ENCODE assay signal across 8 cellular contexts in the genomic region with DNA sequence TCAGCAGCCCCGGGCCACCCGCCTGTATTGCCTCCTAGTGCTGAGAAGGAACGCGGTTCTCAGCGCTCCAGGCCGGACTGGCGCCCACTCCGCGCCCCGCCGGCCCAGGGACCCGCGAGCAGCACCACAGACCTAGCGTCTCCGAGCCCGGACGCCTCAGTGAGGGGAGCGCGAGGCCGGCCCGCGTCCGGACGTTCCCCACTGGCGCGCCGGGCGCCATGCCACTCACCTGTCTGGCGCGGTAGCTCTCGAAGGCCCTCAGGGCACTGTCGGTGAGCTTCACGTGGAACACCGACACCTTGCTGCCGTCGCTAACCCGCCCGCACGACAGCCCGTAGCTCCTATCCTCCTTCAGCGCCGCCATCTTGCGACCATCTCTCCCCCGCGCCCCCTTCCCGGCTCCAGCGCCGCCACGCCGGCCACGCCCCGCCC. TPM values are rescaled to one million over a fixed set of nuclear protein-coding genes. Genes with fewer than 3 reads are reported as not detected.
A peak's percentile ranks its signal among the peaks of the same experiment; 100 is the strongest.
DNase-seq lines count a peak whose midpoint lies in the region; ATAC-seq and TF ChIP-seq lines count a peak whose summit lies in the region.

A gene (minus strand): TSS at position 379 of the 432 bp plus-strand sequence. CDS start 15 bp downstream, at position 364.

- ATAC-seq in GM19023 (IDR thresholded peaks at IDR 0.05; ENCODE audit: unreplicated experiment) = peak; percentile 6
- ATAC-seq in HG03565 (IDR thresholded peaks at IDR 0.05; ENCODE audit: unreplicated experiment) = peak; percentile 3
- ATAC-seq in lung (ENCODE audit: insufficient read depth, low FRiP score) = peak; percentile 1

- H3K4me3 ChIP-seq in breast epithelium (peak within 1 kb of the TSS; percentile 99 to 100 (median 99)), lung (peak within 1 kb of the TSS; percentile 94), transverse colon (peak within 1 kb of the TSS; percentile 66 to 99 (median 89))

- H3K27me3 ChIP-seq in breast epithelium (no peaks in the 10 kb centered on the region), lung (ENCODE audit: control insufficient read depth, insufficient read depth) (no peaks in the 10 kb centered on the region), transverse colon (no peaks in the 10 kb centered on the region)

- in situ Hi-C loops in transverse colon (cut with MboI; ENCODE audit: low pct_ligation_motif_present in 1 of 4, low pct_unique_long_range_greater_than_20kb in 1 of 4, low sequenced_read_pairs in 3 of 4) = no loop called here

- TF ChIP-seq CTCF in breast epithelium (IDR thresholded peaks at IDR 0.05) (peak in 2 of 3 donors; percentile 6 to 27), lung (IDR thresholded peaks at IDR 0.05; ENCODE audit: control extremely low read depth, extremely low read depth) (no peak), transverse colon (IDR thresholded peaks at IDR 0.05) (no peak)

- TF ChIP-seq POLR2A in breast epithelium (IDR thresholded peaks at IDR 0.05) = peak; percentile 88
- peak; percentile 97 for TF ChIP-seq POLR2A in transverse colon (IDR thresholded peaks at IDR 0.05)

- DNase-seq in breast epithelium (ENCODE audit: low spot score in 2 of 2) (no peak), lung (ENCODE audit: low spot score) (no peak), transverse colon (no peak), NCI-H82 (lab: John Stamatoyannopoulos, UW) (no peak), islet precursor cell (no peak)
- no peak for DNase-seq in stimulated activated CD4-positive, alpha-beta T cell treated with anti-CD3 and anti-CD28 coated beads, Interleukin-2, amount 100 ng/mL, for 48 hours

- WGBS in lung, 2 donors = 1% methylated on average over 52 of the region's 52 CpGs
- WGBS in transverse colon (ENCODE audit: low coverage in 1 of 2), 2 donors = 1% methylated on average over 39 of the region's 52 CpGs; no CpG with 5 or more reads in 1 of the 2 donors

- TF ChIP-seq EP300 in transverse colon (IDR thresholded peaks at IDR 0.05; ENCODE audit: low read depth) = no peak

- H3K27ac ChIP-seq in breast epithelium = peak within 1 kb of the TSS; percentile 99 to 100
- peak within 1 kb of the TSS; percentile 97 to 99 for H3K27ac ChIP-seq in lung (ENCODE audit: low read depth in 1 of 2, low read length in 1 of 2)
- H3K27ac ChIP-seq in transverse colon = peak within 1 kb of the TSS; percentile 97 to 100 (median 98)

- H3K9me3 ChIP-seq in breast epithelium (no peaks in the 10 kb centered on the region), lung (ENCODE audit: control insufficient read depth in 2 of 2, insufficient read depth in 1 of 2, low read length in 1 of 2) (no peaks in the 10 kb centered on the region), transverse colon (no peaks in the 10 kb centered on the region)

- no peaks in the 10 kb centered on the region for H3K36me3 ChIP-seq in breast epithelium
- H3K36me3 ChIP-seq in lung (ENCODE audit: control insufficient read depth in 2 of 2, insufficient read depth in 2 of 2, low read length in 2 of 2) = no peaks in the 10 kb centered on the region
- H3K36me3 ChIP-seq in transverse colon = no peaks in the 10 kb centered on the region

- intact Hi-C loops in breast epithelium (cut with DNase I; ENCODE audit: low total_unique reads) (no loop called here), transverse colon (cut with DNase I; ENCODE audit: low total_unique reads) (no loop called here)

- H3K4me1 ChIP-seq in breast epithelium (no peaks in the 10 kb centered on the region), lung (ENCODE audit: control insufficient read depth in 2 of 2, insufficient read depth in 2 of 2, low read length in 2 of 2) (peaks cover 4 to 9% of the 10 kb centered on the region in 2 donors), transverse colon (peaks cover 8 to 41% (median 21%) of the 10 kb centered on the region in 4 donors)

RNA-seq across cellular contexts. Expression of the gene that starts here (rescaled TPM):
- 10 to 100 TPM; 13.0 to 22.3 (median 15.7) TPM for total RNA-seq in breast epithelium
- 10 to 100 TPM; 17.5 to 23.8 TPM for total RNA-seq in lung
- 10 to 100 TPM in 1 of 2 donors, 1 to 10 TPM in 1; 9.3 to 26.8 TPM for polyA plus RNA-seq in lung
- total RNA-seq in transverse colon = 10 to 100 TPM; 16.2 to 72.2 (median 18.0) TPM

Comparison
In these comparisons a context has a peak if more than half of its experiments do, and no peak if none do; other contexts are left out.
1. CTCF ChIP-seq: peak in breast epithelium (2 of 3); none in lung (single experiment) and transverse colon (0 of 5).
2. Peak in every context shown above with its lines, with median percentiles within 50 percentile points of each other: ATAC-seq, H3K27ac ChIP-seq and H3K4me3 ChIP-seq.